10 cellular contexts compared by ENCODE assay signal in the genomic region with DNA sequence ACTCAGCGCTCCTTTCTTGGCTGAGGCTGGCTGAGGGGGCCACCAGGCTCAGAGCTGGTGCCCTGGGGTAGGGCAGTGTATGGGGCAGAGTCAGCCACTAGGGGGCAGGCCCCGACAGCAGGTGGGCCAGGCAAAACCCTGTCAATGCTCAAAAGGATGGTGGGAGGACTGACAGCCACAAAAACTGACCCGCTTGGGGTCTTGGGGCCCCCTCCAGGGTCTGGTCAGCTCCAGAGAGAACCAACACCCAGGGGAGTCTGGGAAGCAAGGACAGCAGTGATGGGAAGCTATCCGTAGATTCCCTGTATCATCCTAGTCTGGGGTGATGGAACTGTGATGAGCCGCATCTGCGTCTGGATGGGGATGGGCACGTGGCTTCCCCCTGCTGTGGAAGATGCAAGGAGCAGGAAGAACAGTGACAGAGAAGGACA.
A peak's percentile ranks its signal among the peaks of the same experiment; 100 is the strongest.
DNase-seq lines count a peak whose midpoint lies in the region; ATAC-seq, FAIRE-seq and TF ChIP-seq lines count a peak whose summit lies in the region.
"Had no signal": no experiment of that assay in that cellular context is flagged by ENCODE, and none has a peak within 500 bp of the region (broad histone marks: within the 10 kb centered on the region; RNA-seq: fewer than 3 reads in every experiment).

No MANE protein-coding gene starts in this region.

- no peaks in the 10 kb centered on the region for H3K79me2 ChIP-seq in Loucy (ENCODE audit: insufficient read depth, low read length)

- H3K9me2 ChIP-seq in Loucy (replicated peaks; ENCODE audit: low read depth, low read length) = no peaks in the 10 kb centered on the region

- H3K4me3 ChIP-seq in Loucy (ENCODE audit: low read length, poor library complexity, severe bottlenecking) = no peak overlapping the region
- H3K4me3 ChIP-seq in fibroblast of the aortic adventitia (ENCODE audit: low read depth, low read length) = no peak overlapping the region
- no peak overlapping the region for H3K4me3 ChIP-seq in ovary

- DNase-seq in D721Med (ENCODE audit: insufficient read length, low spot score) (peak; percentile 25), GM20000 (ENCODE audit: low spot score) (peak; percentile 61), fibroblast of the aortic adventitia (ENCODE audit: low read depth) (peak; percentile 17), ovary (peak in 4 of 5 donors; percentile 18 to 44 (median 19)), cerebellar nuclear complex (lab: John Stamatoyannopoulos, UW) (no peak)
- peak; percentile 63 for DNase-seq in activated CD8-positive, alpha-beta T cell treated with anti-CD3 and anti-CD28 coated beads, Interleukin-2, amount 10 ng/mL, durations not matched to agents 7 days and 5 days

- H3K27ac ChIP-seq in ovary = no peak overlapping the region
- H3K27ac ChIP-seq: neutrophil had no signal

- no peaks in the 10 kb centered on the region for H4K20me1 ChIP-seq in Loucy (ENCODE audit: insufficient read depth, low read length, poor library complexity, severe bottlenecking)

- H3K4me2 ChIP-seq in Loucy (ENCODE audit: low read depth, low read length, poor library complexity, severe bottlenecking) = no peak overlapping the region

- H3K27me3 ChIP-seq in Loucy (ENCODE audit: insufficient read depth, low read length, poor library complexity, severe bottlenecking) (no peaks in the 10 kb centered on the region), ovary (no peaks in the 10 kb centered on the region)
- H3K27me3 ChIP-seq: neutrophil had no signal

- peak overlapping the region; percentile 17 for H3K9ac ChIP-seq in Loucy (ENCODE audit: low read depth, low read length, poor library complexity, severe bottlenecking)

- TF ChIP-seq POLR2A in ovary (IDR thresholded peaks at IDR 0.05) = no peak

- no peak overlapping the region for H3K27ac Mint-ChIP-seq in activated CD8-positive, alpha-beta T cell treated with anti-CD3 and anti-CD28 coated beads, Interleukin-2, amount 10 ng/mL, durations not matched to agents 7 days and 5 days
- H3K27ac Mint-ChIP-seq: T-cell had no signal

- no peaks in the 10 kb centered on the region for H3K4me1 Mint-ChIP-seq in activated CD8-positive, alpha-beta T cell treated with anti-CD3 and anti-CD28 coated beads, Interleukin-2, amount 10 ng/mL, durations not matched to agents 7 days and 5 days (ENCODE audit: low read depth)
- H3K4me1 Mint-ChIP-seq: T-cell had no signal

- 37 to 55% (median 44%) methylated on average over 7 of the region's 7 CpGs for WGBS in ovary, 3 donors

- no peak for FAIRE-seq in D721Med (lab: Jason Lieb, UNC)

- H3K36me3 ChIP-seq in Loucy (ENCODE audit: insufficient read depth, low read length) (no peaks in the 10 kb centered on the region), ovary (no peaks in the 10 kb centered on the region)
- H3K36me3 ChIP-seq: neutrophil had no signal

- no peaks in the 10 kb centered on the region for H3F3A ChIP-seq in Loucy (ENCODE audit: low read depth)

- H3K4me1 ChIP-seq in Loucy (ENCODE audit: insufficient read depth, low read length, poor library complexity, severe bottlenecking) (peaks cover 25% of the 10 kb centered on the region), ovary (ENCODE audit: insufficient read depth) (no peaks in the 10 kb centered on the region)

- POLR2A ChIA-PET in activated CD8-positive, alpha-beta T cell treated with anti-CD3 and anti-CD28 coated beads, Interleukin-2, amount 10 ng/mL, durations not matched to agents 7 days and 5 days (lab: Charles Lee) = no interaction called here

- TF ChIP-seq CTCF in D721Med (IDR thresholded peaks at IDR 0.05; ENCODE audit: insufficient read depth, missing control alignments) = peak; percentile 75
- peak; percentile 88 for TF ChIP-seq CTCF in GM20000 (IDR thresholded peaks at IDR 0.05; ENCODE audit: extremely low read depth, missing control alignments)
- TF ChIP-seq CTCF in Loucy (conservative IDR thresholded peaks at IDR 0.05; ENCODE audit: low read length) = peak; percentile 90
- TF ChIP-seq CTCF in fibroblast of the aortic adventitia (IDR thresholded peaks at IDR 0.05; ENCODE audit: insufficient read depth, low read length) = peak; percentile 78
- TF ChIP-seq CTCF in ovary (IDR thresholded peaks at IDR 0.05) = peak in 1 of 3 donors; percentile 14

- intact Hi-C loops in ovary (cut with DNase I) = no loop called here

- ATAC-seq in activated CD8-positive, alpha-beta T cell treated with anti-CD3 and anti-CD28 coated beads, Interleukin-2, amount 10 ng/mL, durations not matched to agents 7 days and 5 days = peak; percentile 77
- no peak for ATAC-seq in GM21367 (IDR thresholded peaks at IDR 0.05; ENCODE audit: unreplicated experiment)

- H3K9me3 ChIP-seq in Loucy (ENCODE audit: insufficient read depth, low read depth, low read length) (no peaks in the 10 kb centered on the region), ovary (no peaks in the 10 kb centered on the region)
- H3K9me3 ChIP-seq: neutrophil had no signal

- H3K27me3 Mint-ChIP-seq in activated CD8-positive, alpha-beta T cell treated with anti-CD3 and anti-CD28 coated beads, Interleukin-2, amount 10 ng/mL, durations not matched to agents 7 days and 5 days (ENCODE audit: low read depth) = peaks cover 2% of the 10 kb centered on the region
- H3K27me3 Mint-ChIP-seq: T-cell had no signal

- no peaks in the 10 kb centered on the region for H3K36me3 Mint-ChIP-seq in activated CD8-positive, alpha-beta T cell treated with anti-CD3 and anti-CD28 coated beads, Interleukin-2, amount 10 ng/mL, durations not matched to agents 7 days and 5 days (ENCODE audit: low read depth)
- H3K36me3 Mint-ChIP-seq: T-cell had no signal

- no peak for TF ChIP-seq EP300 in ovary (IDR thresholded peaks at IDR 0.05)

- CTCF ChIA-PET in activated CD8-positive, alpha-beta T cell treated with anti-CD3 and anti-CD28 coated beads, Interleukin-2, amount 10 ng/mL, durations not matched to agents 7 days and 5 days (lab: Charles Lee) = interaction anchor here (0.9 to 2.1 kb wide), 8 partner anchors 9 to 1419 kb away, joined by 3 to 9 read pairs (median 3); a partner anchor contains a TSS

- peak overlapping the region; percentile 40 for H2AFZ ChIP-seq in Loucy (ENCODE audit: low read length)

- no peak overlapping the region for H3K4me3 Mint-ChIP-seq in activated CD8-positive, alpha-beta T cell treated with anti-CD3 and anti-CD28 coated beads, Interleukin-2, amount 10 ng/mL, durations not matched to agents 7 days and 5 days
- H3K4me3 Mint-ChIP-seq: T-cell had no signal

- no peaks in the 10 kb centered on the region for H3K9me3 Mint-ChIP-seq in activated CD8-positive, alpha-beta T cell treated with anti-CD3 and anti-CD28 coated beads, Interleukin-2, amount 10 ng/mL, durations not matched to agents 7 days and 5 days (ENCODE audit: insufficient read depth)
- H3K9me3 Mint-ChIP-seq: T-cell had no signal

Comparison
In these comparisons a context has a peak if more than half of its experiments do, and no peak if none do; other contexts are left out.
1. DNase-seq: peak in D721Med (single experiment), GM20000 (single experiment), activated CD8-positive, alpha-beta T cell treated with anti-CD3 and anti-CD28 coated beads, Interleukin-2, amount 10 ng/mL, durations not matched to agents 7 days and 5 days (single experiment), fibroblast of the aortic adventitia (single experiment) and ovary (4 of 5); none in cerebellar nuclear complex (0 of 2).